In the genomic region with DNA sequence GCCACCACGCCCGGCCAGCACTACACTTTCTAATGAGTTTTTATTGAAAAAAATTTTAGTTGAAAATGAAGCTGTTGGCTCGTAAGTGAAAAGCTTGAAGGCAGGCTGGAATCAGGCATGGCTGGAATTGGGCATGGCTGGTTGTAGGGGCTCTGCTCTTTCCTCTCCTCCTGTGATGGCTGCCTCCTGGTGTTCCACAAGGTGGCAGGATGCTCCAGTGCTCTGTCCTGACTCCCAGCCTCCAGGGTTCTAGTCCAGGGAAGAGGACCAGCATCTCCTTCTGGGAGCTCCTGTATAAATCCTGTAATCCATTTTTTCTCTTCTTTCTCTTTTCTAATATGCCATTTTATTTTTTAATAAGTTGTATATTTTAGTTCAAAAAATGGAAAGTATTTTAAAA, we compare ENCODE assay signal across 8 cellular contexts. TPM values are rescaled to one million over a fixed set of nuclear protein-coding genes. Genes with fewer than 3 reads are reported as not detected.
DNase-seq lines count a peak whose midpoint lies in the region; ATAC-seq and TF ChIP-seq lines count a peak whose summit lies in the region.

No MANE protein-coding gene starts in this region.

- ATAC-seq in GM18502 (IDR thresholded peaks at IDR 0.05; ENCODE audit: poor library complexity, unreplicated experiment) (no peak), GM21515 (IDR thresholded peaks at IDR 0.05; ENCODE audit: unreplicated experiment) (no peak), GM18861 (IDR thresholded peaks at IDR 0.05; ENCODE audit: unreplicated experiment) (no peak)

- H3K27ac Mint-ChIP-seq in activated naive CD4-positive, alpha-beta T cell treated with anti-CD3 and anti-CD28 coated beads, Interleukin-2, amount 10 ng/mL, durations not matched to agents 7 days and 5 days: no peak overlapping the region

- H3K9me3 Mint-ChIP-seq in activated naive CD4-positive, alpha-beta T cell treated with anti-CD3 and anti-CD28 coated beads, Interleukin-2, amount 10 ng/mL, durations not matched to agents 7 days and 5 days: no peaks in the 10 kb centered on the region

- peak; percentile 36 for TF ChIP-seq CTCF in GM12865 (IDR thresholded peaks at IDR 0.05; ENCODE audit: insufficient read depth, low read depth, low read length, missing control alignments)
- peak; percentile 67 for TF ChIP-seq CTCF in fibroblast of villous mesenchyme (IDR thresholded peaks at IDR 0.05; ENCODE audit: insufficient read depth, low read depth, low read length)

- H3K27me3 Mint-ChIP-seq in activated naive CD4-positive, alpha-beta T cell treated with anti-CD3 and anti-CD28 coated beads, Interleukin-2, amount 10 ng/mL, durations not matched to agents 7 days and 5 days: no peaks in the 10 kb centered on the region

- DNase-seq in 8988T: peak; percentile 32
- DNase-seq in GM12865 (ENCODE audit: low read depth): peak; percentile 18
- DNase-seq in OCI-M1 (lab: John Stamatoyannopoulos, UW): peak; percentile 33
- peak; percentile 37 for DNase-seq in fibroblast of villous mesenchyme (ENCODE audit: low read depth)
- no peak for DNase-seq in activated naive CD4-positive, alpha-beta T cell treated with anti-CD3 and anti-CD28 coated beads, Interleukin-2, amount 10 ng/mL, durations not matched to agents 7 days and 5 days

- no peak overlapping the region for H3K4me3 ChIP-seq in GM12865 (ENCODE audit: low read depth, low read length)
- no peak overlapping the region for H3K4me3 ChIP-seq in fibroblast of villous mesenchyme (ENCODE audit: low read depth, low read length)

- H3K4me1 Mint-ChIP-seq in activated naive CD4-positive, alpha-beta T cell treated with anti-CD3 and anti-CD28 coated beads, Interleukin-2, amount 10 ng/mL, durations not matched to agents 7 days and 5 days: peaks cover 26% of the 10 kb centered on the region

- CTCF ChIA-PET in activated naive CD4-positive, alpha-beta T cell treated with anti-CD3 and anti-CD28 coated beads, Interleukin-2, amount 10 ng/mL, durations not matched to agents 7 days and 5 days (lab: Charles Lee): interaction anchor here (1.6 kb wide), 2 partner anchors 396 to 455 kb away, joined by 5 to 10 read pairs; no protein-coding TSS in a partner anchor

- H3K36me3 Mint-ChIP-seq in activated naive CD4-positive, alpha-beta T cell treated with anti-CD3 and anti-CD28 coated beads, Interleukin-2, amount 10 ng/mL, durations not matched to agents 7 days and 5 days: peaks cover 37% of the 10 kb centered on the region

- H3K4me3 Mint-ChIP-seq in activated naive CD4-positive, alpha-beta T cell treated with anti-CD3 and anti-CD28 coated beads, Interleukin-2, amount 10 ng/mL, durations not matched to agents 7 days and 5 days: no peak overlapping the region

RNA-seq across cellular contexts. Expression of a gene that starts 57.2 kb away (rescaled TPM):
- 15.5 and 29.8 TPM in 2 replicates for total RNA-seq in fibroblast of villous mesenchyme

RNA-seq across cellular contexts. Expression of a gene that starts 57.5 kb away (rescaled TPM):
- total RNA-seq in fibroblast of villous mesenchyme: 17.1 and 22.5 TPM in 2 replicates
